ENCODE assay signal across 1 cellular context in genomic region chr17:14303343-14304221, GRCh38.
TF ChIP-seq lines count a peak whose summit lies in the region.

No MANE protein-coding gene starts in this region.

TF ChIP-seq in K562, 482 proteins besides CTCF, POLR2A, EP300 and RAD21 (continued from another document):
- no peak for TF ChIP-seq PRDM10 (IDR thresholded peaks at IDR 0.05; ENCODE audit: partially characterized antibody)
- no peak for TF ChIP-seq BRF2 (IDR thresholded peaks at IDR 0.05; ENCODE audit: borderline replicate concordance, insufficient read depth, insufficient read length)
- TF ChIP-seq GMEB1 (CRISPR knock-in tag; IDR thresholded peaks at IDR 0.05), result 0 out of 2 replicates have a peak, but pooled peaks have one; percentile 11
